ENCODE assay signal across 15 cellular contexts in the genomic region with DNA sequence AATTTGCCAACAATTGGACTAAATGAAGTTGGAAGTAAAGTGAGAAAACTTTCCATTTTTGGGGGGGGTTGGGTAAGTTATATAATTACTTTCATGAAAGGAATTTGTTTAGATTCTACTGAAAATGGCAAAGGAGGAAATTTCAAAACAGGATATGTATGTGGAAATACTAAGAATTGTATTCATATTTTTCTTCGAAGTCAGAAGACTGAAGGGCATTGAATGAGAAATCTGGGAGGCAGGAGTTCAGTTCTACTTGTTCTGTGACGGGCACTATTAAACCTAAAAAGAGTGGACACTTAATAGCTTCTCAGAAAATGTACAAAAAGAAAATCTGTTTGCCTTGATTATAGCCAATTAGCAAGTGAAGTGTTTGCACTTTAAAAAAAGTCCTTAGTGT.
DNase-seq lines count a peak whose midpoint lies in the region; ATAC-seq and TF ChIP-seq lines count a peak whose summit lies in the region.
"Had no signal": no experiment of that assay in that cellular context is flagged by ENCODE, and none has a peak within 500 bp of the region (broad histone marks: within the 10 kb centered on the region; RNA-seq: fewer than 3 reads in every experiment).

No MANE protein-coding gene starts in this region.

- DNase-seq in AG09309 (ENCODE audit: low read depth) (peak; percentile 59), GM03348 (ENCODE audit: low spot score) (peak; percentile 54), adipocyte (ENCODE audit: low read depth) (peak; percentile 85), hepatic stellate cell (ENCODE audit: low spot score) (peak; percentile 11)
- DNase-seq in activated T-cell treated with anti-CD3 and anti-CD28 coated beads, Interleukin-2, amount 50 U/mL, for 4 hours = no peak
- DNase-seq: activated CD4-positive, alpha-beta T cell treated with anti-CD3 and anti-CD28 coated beads for 1 hour; amniotic stem cell; left colon; ovary; stimulated activated CD4-positive, alpha-beta T cell treated with anti-CD3 and anti-CD28 coated beads, Interleukin-4, amount 100 ng/mL, for 4 hours had no signal

- H3K4me3 Mint-ChIP-seq in activated T-cell treated with anti-CD3 and anti-CD28 coated beads, Interleukin-2, amount 50 U/mL, for 4 hours = no peak overlapping the region

- H3K27me3 ChIP-seq in adipocyte (replicated peaks; ENCODE audit: control insufficient read depth, insufficient read depth, low read length) (no peaks in the 10 kb centered on the region), gastroesophageal sphincter (no peaks in the 10 kb centered on the region)
- H3K27me3 ChIP-seq: ovary, suprapubic skin had no signal

- H3K36me3 Mint-ChIP-seq in activated T-cell treated with anti-CD3 and anti-CD28 coated beads, Interleukin-2, amount 50 U/mL, for 4 hours (ENCODE audit: insufficient read depth) = peaks cover 7% of the 10 kb centered on the region

- H3K27me3 Mint-ChIP-seq in activated T-cell treated with anti-CD3 and anti-CD28 coated beads, Interleukin-2, amount 50 U/mL, for 4 hours (ENCODE audit: low read depth) = no peaks in the 10 kb centered on the region

- H3K9ac ChIP-seq in adipocyte (ENCODE audit: low read length) = peak overlapping the region; percentile 85

- ATAC-seq in GM19395 (IDR thresholded peaks at IDR 0.05; ENCODE audit: unreplicated experiment) (no peak), gastroesophageal sphincter (no peak), GM18519 (IDR thresholded peaks at IDR 0.05; ENCODE audit: low FRiP score, unreplicated experiment) (no peak)
- no peak for ATAC-seq in activated T-cell treated with anti-CD3 and anti-CD28 coated beads, Interleukin-2, amount 50 U/mL, for 4 hours
- ATAC-seq: left colon had no signal

- H3K4me1 ChIP-seq in adipocyte (ENCODE audit: control insufficient read depth, insufficient read depth, low read length) (peaks cover 44% of the 10 kb centered on the region), gastroesophageal sphincter (peaks cover 0 to 21% (median 5%) of the 10 kb centered on the region in 3 donors)

- H3K36me3 ChIP-seq in adipocyte (ENCODE audit: control insufficient read depth, insufficient read depth, low read length, severe bottlenecking) (no peaks in the 10 kb centered on the region), gastroesophageal sphincter (no peaks in the 10 kb centered on the region)
- H3K36me3 ChIP-seq: ovary, suprapubic skin had no signal

- TF ChIP-seq CTCF in AG09309 (IDR thresholded peaks at IDR 0.05; ENCODE audit: control insufficient read depth, insufficient read depth, low read depth, low read length, missing control alignments) (no peak), gastroesophageal sphincter (IDR thresholded peaks at IDR 0.05) (no peak)

- TF ChIP-seq POLR2A in gastroesophageal sphincter (IDR thresholded peaks at IDR 0.05) = no peak

- H3K9me3 Mint-ChIP-seq in activated T-cell treated with anti-CD3 and anti-CD28 coated beads, Interleukin-2, amount 50 U/mL, for 4 hours = no peaks in the 10 kb centered on the region

- no peak overlapping the region for H3K4me3 ChIP-seq in AG09309 (ENCODE audit: control insufficient read depth, low read depth, low read length)
- H3K4me3 ChIP-seq in adipocyte (ENCODE audit: low read length) = no peak overlapping the region
- no peak overlapping the region for H3K4me3 ChIP-seq in gastroesophageal sphincter
- H3K4me3 ChIP-seq: ovary, suprapubic skin had no signal

- H3K27ac ChIP-seq in gastroesophageal sphincter = no peak overlapping the region
- H3K27ac ChIP-seq: ovary, RWPE1, suprapubic skin had no signal

- H3K9me3 ChIP-seq in adipocyte (ENCODE audit: control insufficient read depth, low read length) (no peaks in the 10 kb centered on the region), gastroesophageal sphincter (no peaks in the 10 kb centered on the region)
- H3K9me3 ChIP-seq: ovary, suprapubic skin had no signal

- peaks cover 22% of the 10 kb centered on the region for H3K4me1 Mint-ChIP-seq in activated T-cell treated with anti-CD3 and anti-CD28 coated beads, Interleukin-2, amount 50 U/mL, for 4 hours (ENCODE audit: low read depth)

- no peak for TF ChIP-seq EP300 in gastroesophageal sphincter (IDR thresholded peaks at IDR 0.05)

- 59 to 62% methylated on average over 2 of the region's 2 CpGs for WGBS in gastroesophageal sphincter (ENCODE audit: low coverage in 1 of 2), 2 donors
